In the genomic region with DNA sequence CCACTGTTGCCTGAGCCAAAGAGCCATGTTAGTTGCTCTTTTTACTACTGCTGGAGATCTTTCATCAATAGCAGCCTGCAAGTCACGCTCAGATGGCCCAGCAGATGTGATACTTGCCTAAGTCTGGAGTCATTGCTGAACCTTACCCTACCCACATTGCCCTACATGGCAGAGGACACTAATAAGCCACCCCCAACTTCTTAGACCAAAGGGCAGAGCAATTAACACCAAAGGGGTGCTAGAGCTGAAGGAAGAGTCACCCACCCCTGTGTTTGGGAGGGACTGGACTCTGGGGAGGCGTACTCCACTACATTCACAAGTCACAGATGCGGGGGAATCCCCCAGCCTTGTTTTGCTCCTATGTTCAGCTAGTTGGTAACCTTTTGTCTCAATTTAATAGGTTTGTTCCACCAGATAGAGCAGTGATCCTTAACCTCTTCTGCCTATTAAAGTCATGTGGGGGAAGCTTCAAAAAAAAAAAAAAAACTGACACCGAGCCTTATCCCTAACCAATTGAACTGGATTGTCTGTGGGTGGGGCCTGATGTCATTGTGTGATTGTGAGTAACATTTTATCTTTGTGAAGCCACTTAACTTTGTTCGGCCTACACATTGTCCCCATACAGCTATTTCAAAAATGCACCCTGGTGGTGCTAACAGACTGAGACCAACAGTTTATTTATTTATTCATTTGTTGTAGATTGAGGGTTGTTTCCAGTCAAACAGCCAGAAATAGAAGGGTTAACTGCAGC, we compare ENCODE assay signal across 10 cellular contexts. TPM values are rescaled to one million over a fixed set of nuclear protein-coding genes. Genes with fewer than 3 reads are reported as not detected.
A peak's percentile ranks its signal among the peaks of the same experiment; 100 is the strongest.
DNase-seq lines count a peak whose midpoint lies in the region; ATAC-seq and TF ChIP-seq lines count a peak whose summit lies in the region.
"Had no signal": no experiment of that assay in that cellular context is flagged by ENCODE, and none has a peak within 500 bp of the region (broad histone marks: within the 10 kb centered on the region; RNA-seq: fewer than 3 reads in every experiment).

No MANE protein-coding gene starts in this region.

- intact Hi-C loops in gastrocnemius medialis (cut with DNase I; ENCODE audit: low total_unique reads), result no loop called here

- H3K4me1 ChIP-seq in gastrocnemius medialis (peaks cover 16 to 30% of the 10 kb centered on the region in 2 donors), right atrium auricular region (peaks cover 2 to 20% of the 10 kb centered on the region in 2 donors)

- H3K4me3 ChIP-seq in gastrocnemius medialis (no peak overlapping the region), right atrium auricular region (no peak overlapping the region)

- no peaks in the 10 kb centered on the region for H3K36me3 ChIP-seq in gastrocnemius medialis
- H3K36me3 ChIP-seq in right atrium auricular region, result no peaks in the 10 kb centered on the region

- TF ChIP-seq POLR2A in gastrocnemius medialis (IDR thresholded peaks at IDR 0.05), result no peak

- H3K27me3 ChIP-seq in gastrocnemius medialis (no peaks in the 10 kb centered on the region), right atrium auricular region (no peaks in the 10 kb centered on the region)

- in situ Hi-C loops in gastrocnemius medialis (cut with MboI; ENCODE audit: low sequenced_read_pairs in 4 of 4), result loop anchor here (10.0 to 25.0 kb wide), 7 partner anchors 47 to 556 kb away; no protein-coding TSS in a partner anchor

- ATAC-seq in GM18909 (IDR thresholded peaks at IDR 0.05; ENCODE audit: poor library complexity, unreplicated experiment), result peak; percentile 63
- peak; percentile 58 for ATAC-seq in HG02798 (IDR thresholded peaks at IDR 0.05; ENCODE audit: poor library complexity, unreplicated experiment)
- no peak for ATAC-seq in gastrocnemius medialis
- ATAC-seq in HG02623 (IDR thresholded peaks at IDR 0.05; ENCODE audit: unreplicated experiment), result no peak
- no peak for ATAC-seq in left lobe of liver

- H3K9me3 ChIP-seq in gastrocnemius medialis (no peaks in the 10 kb centered on the region), right atrium auricular region (no peaks in the 10 kb centered on the region)

- H3K27ac ChIP-seq in gastrocnemius medialis, result peak overlapping the region in 3 of 4 donors; percentile 58 to 66 (median 60)
- H3K27ac ChIP-seq in right atrium auricular region, result peak overlapping the region in 1 of 2 donors; percentile 63

- DNase-seq in RPMI8226 (peak; percentile 55), gastrocnemius medialis (no peak), left lobe of liver (ENCODE audit: low spot score) (no peak), right atrium auricular region (ENCODE audit: low spot score) (no peak)
- DNase-seq in activated naive CD4-positive, alpha-beta T cell (lab: John Stamatoyannopoulos, UW), result no peak
- DNase-seq: NK-92 treated with Interleukin-12 subunit alpha and Interleukin-12 subunit beta, amount 100 ng/mL, for 24 hours; stimulated activated CD8-positive, alpha-beta memory T cell treated with anti-CD3 and anti-CD28 coated beads, Interleukin-4, amount 100 ng/mL, for 48 hours had no signal

- TF ChIP-seq CTCF in gastrocnemius medialis (IDR thresholded peaks at IDR 0.05 in 4 of 5, conservative IDR thresholded peaks at IDR 0.05 in 1 of 5) (no peak), right atrium auricular region (IDR thresholded peaks at IDR 0.05) (no peak)

RNA-seq across cellular contexts. Expression of a gene that starts 13.1 kb away (rescaled TPM):
- total RNA-seq in gastrocnemius medialis, result 100 to 1,000 TPM in 1 of 4 donors, 10 to 100 TPM in 3; 40.4 to 194 (median 57.7) TPM
- 9.6 TPM for total RNA-seq in left lobe of liver
- total RNA-seq in right atrium auricular region, result 100 to 1,000 TPM in 1 of 2 donors, 10 to 100 TPM in 1; 31.2 to 217 TPM

RNA-seq across cellular contexts. Expression of a gene that starts 23.9 kb away (rescaled TPM):
- 10 to 100 TPM; 19.3 to 28.1 (median 25.8) TPM for total RNA-seq in gastrocnemius medialis
- 16.7 TPM for total RNA-seq in left lobe of liver
- total RNA-seq in right atrium auricular region, result 10 to 100 TPM; 22.8 to 23.9 TPM

Comparison
In these comparisons a context has a peak if more than half of its experiments do, and no peak if none do; other contexts are left out.
1. ATAC-seq: peak in GM18909 (single experiment) and HG02798 (single experiment); none in gastrocnemius medialis (0 of 2), HG02623 (single experiment) and left lobe of liver (single experiment).